ENCODE assay signal across 17 cellular contexts in the genomic region with DNA sequence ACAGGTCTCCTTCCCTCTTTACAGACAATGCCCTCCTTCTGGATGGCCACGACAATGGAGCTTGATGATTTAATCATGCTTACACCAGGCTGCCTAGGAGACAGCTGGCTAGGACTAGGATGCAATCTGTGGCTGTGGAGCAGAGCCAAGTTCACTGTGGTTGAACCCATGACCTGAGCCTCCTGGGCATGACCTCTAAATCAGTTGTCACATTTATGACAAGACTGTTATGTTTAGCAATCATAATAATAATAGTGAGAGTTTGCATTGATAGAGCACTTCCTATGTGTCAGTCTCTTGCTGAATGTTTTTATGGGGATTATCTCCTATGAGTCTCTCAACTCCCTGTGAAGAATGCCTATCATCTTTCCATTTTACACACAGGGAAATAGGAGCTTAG.
DNase-seq lines count a peak whose midpoint lies in the region; ATAC-seq and TF ChIP-seq lines count a peak whose summit lies in the region.
"Had no signal": no experiment of that assay in that cellular context is flagged by ENCODE, and none has a peak within 500 bp of the region (broad histone marks: within the 10 kb centered on the region; RNA-seq: fewer than 3 reads in every experiment).

No MANE protein-coding gene starts in this region.

- H3K27ac Mint-ChIP-seq in activated CD4-positive, alpha-beta memory T cell treated with anti-CD3 and anti-CD28 coated beads for 36 hours, result no peak overlapping the region
- H3K27ac Mint-ChIP-seq in activated CD4-positive, alpha-beta memory T cell treated with anti-CD3 and anti-CD28 coated beads, Interleukin-2, amount 10 ng/mL, durations not matched to agents 7 days and 5 days, result no peak overlapping the region
- H3K27ac Mint-ChIP-seq: naive B cell, T-helper 17 cell had no signal

- CTCF ChIA-PET in activated CD4-positive, alpha-beta memory T cell treated with anti-CD3 and anti-CD28 coated beads for 36 hours (lab: Charles Lee), result interaction anchor here (0.8 to 6.6 kb wide), 9 partner anchors 10 to 157 kb away, joined by 3 to 146 read pairs (median 36); no protein-coding TSS in a partner anchor
- CTCF ChIA-PET in activated CD4-positive, alpha-beta memory T cell treated with anti-CD3 and anti-CD28 coated beads, Interleukin-2, amount 10 ng/mL, durations not matched to agents 7 days and 5 days (lab: Charles Lee), result interaction anchor here (0.7 to 6.0 kb wide), 4 partner anchors 36 to 252 kb away, joined by 3 to 80 read pairs (median 32); no protein-coding TSS in a partner anchor
- CTCF ChIA-PET in OCI-LY7 (lab: Charles Lee; ENCODE audit: unreplicated experiment), result interaction anchor here (1.1 kb wide), 1 partner anchor 40 kb away, joined by 3 read pairs; no protein-coding TSS in a partner anchor

- no peaks in the 10 kb centered on the region for H3K9me2 ChIP-seq in OCI-LY7 (ENCODE audit: insufficient read depth, low read length)

- ATAC-seq in GM19351 (IDR thresholded peaks at IDR 0.05; ENCODE audit: unreplicated experiment), result no peak
- ATAC-seq: left ventricle myocardium superior, Right ventricle myocardium inferior, T-helper 17 cell had no signal

- no peak for TF ChIP-seq CTCF in OCI-LY7 (conservative IDR thresholded peaks at IDR 0.05; ENCODE audit: low read length)

- H3K27ac ChIP-seq in OCI-LY7 (ENCODE audit: low read depth, low read length, poor library complexity, severe bottlenecking), result no peak overlapping the region
- H3K27ac ChIP-seq: GM23248, ovary, tibial nerve had no signal

- H3K4me1 ChIP-seq in OCI-LY7 (ENCODE audit: insufficient read depth, low read length, poor library complexity, severe bottlenecking), result no peaks in the 10 kb centered on the region
- H3K4me1 ChIP-seq: tibial nerve had no signal

- H3K79me2 ChIP-seq in OCI-LY7 (ENCODE audit: insufficient read depth, low read depth, low read length), result no peaks in the 10 kb centered on the region

- no peak overlapping the region for H2AFZ ChIP-seq in OCI-LY7 (ENCODE audit: low read length)
- H2AFZ ChIP-seq: GM23248 had no signal

- no peak overlapping the region for H3K4me3 ChIP-seq in OCI-LY7 (ENCODE audit: low read depth, low read length, poor library complexity, severe bottlenecking)
- H3K4me3 ChIP-seq: GM23248, ovary, tibial nerve had no signal

- POLR2A ChIA-PET in activated CD4-positive, alpha-beta memory T cell treated with anti-CD3 and anti-CD28 coated beads for 36 hours (lab: Charles Lee), result no interaction called here
- POLR2A ChIA-PET in activated CD4-positive, alpha-beta memory T cell treated with anti-CD3 and anti-CD28 coated beads, Interleukin-2, amount 10 ng/mL, durations not matched to agents 7 days and 5 days (lab: Charles Lee), result no interaction called here
- POLR2A ChIA-PET in OCI-LY7 (lab: Charles Lee), result no interaction called here

- no peaks in the 10 kb centered on the region for H3K9me3 Mint-ChIP-seq in activated CD4-positive, alpha-beta memory T cell treated with anti-CD3 and anti-CD28 coated beads for 36 hours
- no peaks in the 10 kb centered on the region for H3K9me3 Mint-ChIP-seq in activated CD4-positive, alpha-beta memory T cell treated with anti-CD3 and anti-CD28 coated beads, Interleukin-2, amount 10 ng/mL, durations not matched to agents 7 days and 5 days

- no peaks in the 10 kb centered on the region for H3K36me3 Mint-ChIP-seq in activated CD4-positive, alpha-beta memory T cell treated with anti-CD3 and anti-CD28 coated beads for 36 hours
- no peaks in the 10 kb centered on the region for H3K36me3 Mint-ChIP-seq in activated CD4-positive, alpha-beta memory T cell treated with anti-CD3 and anti-CD28 coated beads, Interleukin-2, amount 10 ng/mL, durations not matched to agents 7 days and 5 days (ENCODE audit: low read depth)
- H3K36me3 Mint-ChIP-seq: naive B cell had no signal

- H3K4me1 Mint-ChIP-seq in activated CD4-positive, alpha-beta memory T cell treated with anti-CD3 and anti-CD28 coated beads for 36 hours (ENCODE audit: low read depth), result peaks cover 3% of the 10 kb centered on the region
- peaks cover 3% of the 10 kb centered on the region for H3K4me1 Mint-ChIP-seq in activated CD4-positive, alpha-beta memory T cell treated with anti-CD3 and anti-CD28 coated beads, Interleukin-2, amount 10 ng/mL, durations not matched to agents 7 days and 5 days
- H3K4me1 Mint-ChIP-seq: naive B cell had no signal

- no TSS peak for BruUV-seq in OCI-LY7 (replicated peaks; lab: Mats Ljungman, UMichigan)

- intact Hi-C loops in activated CD4-positive, alpha-beta memory T cell treated with anti-CD3 and anti-CD28 coated beads for 36 hours (cut with micrococcal nuclease), result no loop called here
- intact Hi-C loops in OCI-LY7 (cut with micrococcal nuclease; ENCODE audit: unreplicated experiment), result no loop called here

- H3K4me3 Mint-ChIP-seq in activated CD4-positive, alpha-beta memory T cell treated with anti-CD3 and anti-CD28 coated beads for 36 hours, result no peak overlapping the region
- H3K4me3 Mint-ChIP-seq in activated CD4-positive, alpha-beta memory T cell treated with anti-CD3 and anti-CD28 coated beads, Interleukin-2, amount 10 ng/mL, durations not matched to agents 7 days and 5 days, result no peak overlapping the region
- H3K4me3 Mint-ChIP-seq: naive B cell, T-helper 17 cell had no signal

- H3K27me3 Mint-ChIP-seq in activated CD4-positive, alpha-beta memory T cell treated with anti-CD3 and anti-CD28 coated beads for 36 hours, result peaks cover 8% of the 10 kb centered on the region
- peaks cover 18% of the 10 kb centered on the region for H3K27me3 Mint-ChIP-seq in activated CD4-positive, alpha-beta memory T cell treated with anti-CD3 and anti-CD28 coated beads, Interleukin-2, amount 10 ng/mL, durations not matched to agents 7 days and 5 days

- H3K9me3 ChIP-seq in OCI-LY7 (ENCODE audit: low read length), result no peaks in the 10 kb centered on the region
- H3K9me3 ChIP-seq: ovary, tibial nerve had no signal

- H4K20me1 ChIP-seq in OCI-LY7 (ENCODE audit: insufficient read depth, low read length), result no peaks in the 10 kb centered on the region

- H3K36me3 ChIP-seq in OCI-LY7 (ENCODE audit: insufficient read depth, low read length), result no peaks in the 10 kb centered on the region
- H3K36me3 ChIP-seq: ovary, tibial nerve had no signal

- DNase-seq in activated CD4-positive, alpha-beta memory T cell treated with anti-CD3 and anti-CD28 coated beads for 36 hours, result peak; percentile 24
- no peak for DNase-seq in activated CD4-positive, alpha-beta memory T cell treated with anti-CD3 and anti-CD28 coated beads, Interleukin-2, amount 10 ng/mL, durations not matched to agents 7 days and 5 days
- DNase-seq in NCI-H1092 treated with DMSO at 0.1 percent for 48 hours (lab: John Stamatoyannopoulos, UW) (peak; percentile 56), retina (peak; percentile 49), glomerular visceral epithelial cell (ENCODE audit: extremely low spot score) (no peak), OCI-LY7 (ENCODE audit: low spot score) (no peak)
- DNase-seq: dermis blood vessel endothelial cell, GM23248, IMR-90, left ventricle myocardium superior, naive B cell, ovary, T-helper 17 cell had no signal

- H3K4me2 ChIP-seq in OCI-LY7 (ENCODE audit: low read length), result no peak overlapping the region

TF ChIP-seq in PFSK-1, 5 proteins besides CTCF, POLR2A, EP300 and RAD21:
- TF ChIP-seq REST (IDR thresholded peaks at IDR 0.05; ENCODE audit: insufficient read depth in 1 of 2, low read depth in 2 of 2, low read length in 2 of 2) (no peak), FOXP2 (optimal IDR thresholded peaks at IDR 0.05; ENCODE audit: borderline replicate concordance, extremely low read depth, extremely low read length, insufficient read depth) (no peak), SIN3A (IDR thresholded peaks at IDR 0.05; ENCODE audit: borderline replicate concordance, insufficient read depth, low read length) (peak; percentile 30; the same call in 1 of the 2 replicates), POLR2AphosphoS5 (IDR thresholded peaks at IDR 0.05; ENCODE audit: low read depth, low read length) (no peak), TAF1 (IDR thresholded peaks at IDR 0.05; ENCODE audit: borderline replicate concordance, insufficient read depth, low read length) (no peak)

Comparison
In these comparisons a context has a peak if more than half of its experiments do, and no peak if none do; other contexts are left out.
1. DNase-seq: peak in activated CD4-positive, alpha-beta memory T cell treated with anti-CD3 and anti-CD28 coated beads for 36 hours (single experiment), NCI-H1092 treated with DMSO at 0.1 percent for 48 hours (single experiment) and retina (single experiment); none in activated CD4-positive, alpha-beta memory T cell treated with anti-CD3 and anti-CD28 coated beads, Interleukin-2, amount 10 ng/mL, durations not matched to agents 7 days and 5 days (single experiment), glomerular visceral epithelial cell (single experiment) and OCI-LY7 (single experiment).